1 cellular context compared by ENCODE assay signal in the genomic region with DNA sequence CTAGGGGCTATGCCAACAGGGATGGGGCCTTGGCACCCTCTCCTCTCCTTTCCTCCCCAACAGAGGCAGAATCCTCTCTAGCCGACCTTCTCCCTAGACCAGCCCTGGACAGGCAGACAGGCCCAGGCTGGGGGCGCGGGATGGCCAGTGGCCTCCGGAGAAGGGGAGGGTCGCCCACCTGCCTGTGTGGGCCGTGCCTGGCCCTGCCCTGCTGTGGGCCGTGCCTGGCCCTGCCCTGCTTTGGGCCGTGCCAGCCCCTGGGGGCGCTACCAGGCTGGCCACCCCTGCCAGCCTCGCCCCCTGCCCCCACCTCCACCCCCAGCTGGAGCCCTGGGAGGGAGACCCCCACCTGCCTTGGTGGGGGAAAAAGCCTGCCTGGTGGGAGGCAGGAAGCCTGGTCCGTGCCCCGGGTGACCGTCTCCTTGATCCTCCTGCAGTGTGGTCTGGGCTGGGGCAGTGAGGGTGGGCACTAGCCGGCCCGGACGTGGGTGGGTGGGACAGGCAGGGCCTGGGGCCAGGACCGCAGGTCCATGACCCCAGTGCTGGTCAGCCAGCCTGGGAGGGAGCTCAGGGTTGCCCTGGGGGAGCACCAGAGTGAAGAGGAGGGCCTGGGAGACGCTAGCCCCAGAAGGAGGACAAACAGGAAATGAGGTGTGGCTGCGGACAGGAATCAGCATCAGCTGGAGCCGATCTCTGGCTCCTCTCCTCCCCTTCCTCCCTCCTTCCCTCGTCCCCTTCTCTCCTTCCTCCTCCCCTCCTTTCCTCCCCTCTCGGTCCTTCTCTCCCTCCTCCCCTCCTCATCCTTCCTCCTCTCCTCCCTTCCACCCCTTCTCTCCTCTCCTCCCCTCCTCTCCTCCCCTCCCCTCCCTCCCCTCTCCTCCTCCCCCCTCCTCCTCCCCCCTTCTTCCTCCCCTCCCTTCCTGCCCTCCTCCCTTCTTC.
A peak's percentile ranks its signal among the peaks of the same experiment; 100 is the strongest.
TF ChIP-seq lines count a peak whose summit lies in the region.

No MANE protein-coding gene starts in this region.

TF ChIP-seq in HEK293, 187 proteins besides CTCF, POLR2A, EP300 and RAD21 (continued from another document):
- no peak for TF ChIP-seq YY1 (tag by site-specific recombination; IDR thresholded peaks at IDR 0.05)
- TF ChIP-seq, protein P1, sequence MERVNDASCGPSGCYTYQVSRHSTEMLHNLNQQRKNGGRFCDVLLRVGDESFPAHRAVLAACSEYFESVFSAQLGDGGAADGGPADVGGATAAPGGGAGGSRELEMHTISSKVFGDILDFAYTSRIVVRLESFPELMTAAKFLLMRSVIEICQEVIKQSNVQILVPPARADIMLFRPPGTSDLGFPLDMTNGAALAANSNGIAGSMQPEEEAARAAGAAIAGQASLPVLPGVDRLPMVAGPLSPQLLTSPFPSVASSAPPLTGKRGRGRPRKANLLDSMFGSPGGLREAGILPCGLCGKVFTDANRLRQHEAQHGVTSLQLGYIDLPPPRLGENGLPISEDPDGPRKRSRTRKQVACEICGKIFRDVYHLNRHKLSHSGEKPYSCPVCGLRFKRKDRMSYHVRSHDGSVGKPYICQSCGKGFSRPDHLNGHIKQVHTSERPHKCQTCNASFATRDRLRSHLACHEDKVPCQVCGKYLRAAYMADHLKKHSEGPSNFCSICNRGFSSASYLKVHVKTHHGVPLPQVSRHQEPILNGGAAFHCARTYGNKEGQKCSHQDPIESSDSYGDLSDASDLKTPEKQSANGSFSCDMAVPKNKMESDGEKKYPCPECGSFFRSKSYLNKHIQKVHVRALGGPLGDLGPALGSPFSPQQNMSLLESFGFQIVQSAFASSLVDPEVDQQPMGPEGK (tag by site-specific recombination; IDR thresholded peaks at IDR 0.05), result 0 out of 2 replicates have a peak, but pooled peaks have one; percentile 14
- TF ChIP-seq ZNF433 (tag by site-specific recombination; IDR thresholded peaks at IDR 0.05; ENCODE audit: low read depth), result no peak
- no peak for TF ChIP-seq ZNF830 (tag by site-specific recombination; IDR thresholded peaks at IDR 0.05; ENCODE audit: low read depth)
- TF ChIP-seq SP2 (tag by site-specific recombination; IDR thresholded peaks at IDR 0.05), result peak; percentile 27
- TF ChIP-seq ZNF670 (tag by site-specific recombination; IDR thresholded peaks at IDR 0.05; ENCODE audit: low read depth), result no peak
- TF ChIP-seq, protein P2, sequence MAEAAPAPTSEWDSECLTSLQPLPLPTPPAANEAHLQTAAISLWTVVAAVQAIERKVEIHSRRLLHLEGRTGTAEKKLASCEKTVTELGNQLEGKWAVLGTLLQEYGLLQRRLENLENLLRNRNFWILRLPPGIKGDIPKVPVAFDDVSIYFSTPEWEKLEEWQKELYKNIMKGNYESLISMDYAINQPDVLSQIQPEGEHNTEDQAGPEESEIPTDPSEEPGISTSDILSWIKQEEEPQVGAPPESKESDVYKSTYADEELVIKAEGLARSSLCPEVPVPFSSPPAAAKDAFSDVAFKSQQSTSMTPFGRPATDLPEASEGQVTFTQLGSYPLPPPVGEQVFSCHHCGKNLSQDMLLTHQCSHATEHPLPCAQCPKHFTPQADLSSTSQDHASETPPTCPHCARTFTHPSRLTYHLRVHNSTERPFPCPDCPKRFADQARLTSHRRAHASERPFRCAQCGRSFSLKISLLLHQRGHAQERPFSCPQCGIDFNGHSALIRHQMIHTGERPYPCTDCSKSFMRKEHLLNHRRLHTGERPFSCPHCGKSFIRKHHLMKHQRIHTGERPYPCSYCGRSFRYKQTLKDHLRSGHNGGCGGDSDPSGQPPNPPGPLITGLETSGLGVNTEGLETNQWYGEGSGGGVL (tag by site-specific recombination; IDR thresholded peaks at IDR 0.05), result peak; percentile 47; the same call in 1 of the 2 replicates
- TF ChIP-seq, protein P3, sequence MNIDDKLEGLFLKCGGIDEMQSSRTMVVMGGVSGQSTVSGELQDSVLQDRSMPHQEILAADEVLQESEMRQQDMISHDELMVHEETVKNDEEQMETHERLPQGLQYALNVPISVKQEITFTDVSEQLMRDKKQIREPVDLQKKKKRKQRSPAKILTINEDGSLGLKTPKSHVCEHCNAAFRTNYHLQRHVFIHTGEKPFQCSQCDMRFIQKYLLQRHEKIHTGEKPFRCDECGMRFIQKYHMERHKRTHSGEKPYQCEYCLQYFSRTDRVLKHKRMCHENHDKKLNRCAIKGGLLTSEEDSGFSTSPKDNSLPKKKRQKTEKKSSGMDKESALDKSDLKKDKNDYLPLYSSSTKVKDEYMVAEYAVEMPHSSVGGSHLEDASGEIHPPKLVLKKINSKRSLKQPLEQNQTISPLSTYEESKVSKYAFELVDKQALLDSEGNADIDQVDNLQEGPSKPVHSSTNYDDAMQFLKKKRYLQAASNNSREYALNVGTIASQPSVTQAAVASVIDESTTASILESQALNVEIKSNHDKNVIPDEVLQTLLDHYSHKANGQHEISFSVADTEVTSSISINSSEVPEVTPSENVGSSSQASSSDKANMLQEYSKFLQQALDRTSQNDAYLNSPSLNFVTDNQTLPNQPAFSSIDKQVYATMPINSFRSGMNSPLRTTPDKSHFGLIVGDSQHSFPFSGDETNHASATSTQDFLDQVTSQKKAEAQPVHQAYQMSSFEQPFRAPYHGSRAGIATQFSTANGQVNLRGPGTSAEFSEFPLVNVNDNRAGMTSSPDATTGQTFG (tag by site-specific recombination; IDR thresholded peaks at IDR 0.05; ENCODE audit: borderline replicate concordance), result no peak
- TF ChIP-seq ZNF660 (tag by site-specific recombination; IDR thresholded peaks at IDR 0.05), result no peak
- TF ChIP-seq ZNF239 (tag by site-specific recombination; IDR thresholded peaks at IDR 0.05), result no peak
- TF ChIP-seq ZNF132 (tag by site-specific recombination; IDR thresholded peaks at IDR 0.05; ENCODE audit: borderline replicate concordance), result no peak
- no peak for TF ChIP-seq ZXDB (tag by site-specific recombination; IDR thresholded peaks at IDR 0.05)
- TF ChIP-seq GLI2 (tag by site-specific recombination; IDR thresholded peaks at IDR 0.05; ENCODE audit: borderline replicate concordance, low read depth), result no peak
- TF ChIP-seq, protein P4, sequence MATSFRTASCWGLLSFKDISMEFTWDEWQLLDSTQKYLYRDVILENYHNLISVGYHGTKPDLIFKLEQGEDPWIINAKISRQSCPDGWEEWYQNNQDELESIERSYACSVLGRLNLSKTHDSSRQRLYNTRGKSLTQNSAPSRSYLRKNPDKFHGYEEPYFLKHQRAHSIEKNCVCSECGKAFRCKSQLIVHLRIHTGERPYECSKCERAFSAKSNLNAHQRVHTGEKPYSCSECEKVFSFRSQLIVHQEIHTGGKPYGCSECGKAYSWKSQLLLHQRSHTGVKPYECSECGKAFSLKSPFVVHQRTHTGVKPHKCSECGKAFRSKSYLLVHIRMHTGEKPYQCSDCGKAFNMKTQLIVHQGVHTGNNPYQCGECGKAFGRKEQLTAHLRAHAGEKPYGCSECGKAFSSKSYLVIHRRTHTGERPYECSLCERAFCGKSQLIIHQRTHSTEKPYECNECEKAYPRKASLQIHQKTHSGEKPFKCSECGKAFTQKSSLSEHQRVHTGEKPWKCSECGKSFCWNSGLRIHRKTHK (tag by site-specific recombination; IDR thresholded peaks at IDR 0.05), result no peak
- TF ChIP-seq, protein P5, sequence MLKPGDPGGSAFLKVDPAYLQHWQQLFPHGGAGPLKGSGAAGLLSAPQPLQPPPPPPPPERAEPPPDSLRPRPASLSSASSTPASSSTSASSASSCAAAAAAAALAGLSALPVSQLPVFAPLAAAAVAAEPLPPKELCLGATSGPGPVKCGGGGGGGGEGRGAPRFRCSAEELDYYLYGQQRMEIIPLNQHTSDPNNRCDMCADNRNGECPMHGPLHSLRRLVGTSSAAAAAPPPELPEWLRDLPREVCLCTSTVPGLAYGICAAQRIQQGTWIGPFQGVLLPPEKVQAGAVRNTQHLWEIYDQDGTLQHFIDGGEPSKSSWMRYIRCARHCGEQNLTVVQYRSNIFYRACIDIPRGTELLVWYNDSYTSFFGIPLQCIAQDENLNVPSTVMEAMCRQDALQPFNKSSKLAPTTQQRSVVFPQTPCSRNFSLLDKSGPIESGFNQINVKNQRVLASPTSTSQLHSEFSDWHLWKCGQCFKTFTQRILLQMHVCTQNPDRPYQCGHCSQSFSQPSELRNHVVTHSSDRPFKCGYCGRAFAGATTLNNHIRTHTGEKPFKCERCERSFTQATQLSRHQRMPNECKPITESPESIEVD (tag by site-specific recombination; IDR thresholded peaks at IDR 0.05), result no peak
- TF ChIP-seq, protein P6, sequence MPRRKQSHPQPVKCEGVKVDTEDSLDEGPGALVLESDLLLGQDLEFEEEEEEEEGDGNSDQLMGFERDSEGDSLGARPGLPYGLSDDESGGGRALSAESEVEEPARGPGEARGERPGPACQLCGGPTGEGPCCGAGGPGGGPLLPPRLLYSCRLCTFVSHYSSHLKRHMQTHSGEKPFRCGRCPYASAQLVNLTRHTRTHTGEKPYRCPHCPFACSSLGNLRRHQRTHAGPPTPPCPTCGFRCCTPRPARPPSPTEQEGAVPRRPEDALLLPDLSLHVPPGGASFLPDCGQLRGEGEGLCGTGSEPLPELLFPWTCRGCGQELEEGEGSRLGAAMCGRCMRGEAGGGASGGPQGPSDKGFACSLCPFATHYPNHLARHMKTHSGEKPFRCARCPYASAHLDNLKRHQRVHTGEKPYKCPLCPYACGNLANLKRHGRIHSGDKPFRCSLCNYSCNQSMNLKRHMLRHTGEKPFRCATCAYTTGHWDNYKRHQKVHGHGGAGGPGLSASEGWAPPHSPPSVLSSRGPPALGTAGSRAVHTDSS (tag by site-specific recombination; IDR thresholded peaks at IDR 0.05), result no peak
- no peak for TF ChIP-seq ZSCAN30 (tag by site-specific recombination; IDR thresholded peaks at IDR 0.05)
- TF ChIP-seq MZF1 (tag by site-specific recombination; IDR thresholded peaks at IDR 0.05; ENCODE audit: borderline replicate concordance), result no peak
- TF ChIP-seq SCRT1 (tag by site-specific recombination; IDR thresholded peaks at IDR 0.05; ENCODE audit: borderline replicate concordance), result no peak
- TF ChIP-seq, protein P7, sequence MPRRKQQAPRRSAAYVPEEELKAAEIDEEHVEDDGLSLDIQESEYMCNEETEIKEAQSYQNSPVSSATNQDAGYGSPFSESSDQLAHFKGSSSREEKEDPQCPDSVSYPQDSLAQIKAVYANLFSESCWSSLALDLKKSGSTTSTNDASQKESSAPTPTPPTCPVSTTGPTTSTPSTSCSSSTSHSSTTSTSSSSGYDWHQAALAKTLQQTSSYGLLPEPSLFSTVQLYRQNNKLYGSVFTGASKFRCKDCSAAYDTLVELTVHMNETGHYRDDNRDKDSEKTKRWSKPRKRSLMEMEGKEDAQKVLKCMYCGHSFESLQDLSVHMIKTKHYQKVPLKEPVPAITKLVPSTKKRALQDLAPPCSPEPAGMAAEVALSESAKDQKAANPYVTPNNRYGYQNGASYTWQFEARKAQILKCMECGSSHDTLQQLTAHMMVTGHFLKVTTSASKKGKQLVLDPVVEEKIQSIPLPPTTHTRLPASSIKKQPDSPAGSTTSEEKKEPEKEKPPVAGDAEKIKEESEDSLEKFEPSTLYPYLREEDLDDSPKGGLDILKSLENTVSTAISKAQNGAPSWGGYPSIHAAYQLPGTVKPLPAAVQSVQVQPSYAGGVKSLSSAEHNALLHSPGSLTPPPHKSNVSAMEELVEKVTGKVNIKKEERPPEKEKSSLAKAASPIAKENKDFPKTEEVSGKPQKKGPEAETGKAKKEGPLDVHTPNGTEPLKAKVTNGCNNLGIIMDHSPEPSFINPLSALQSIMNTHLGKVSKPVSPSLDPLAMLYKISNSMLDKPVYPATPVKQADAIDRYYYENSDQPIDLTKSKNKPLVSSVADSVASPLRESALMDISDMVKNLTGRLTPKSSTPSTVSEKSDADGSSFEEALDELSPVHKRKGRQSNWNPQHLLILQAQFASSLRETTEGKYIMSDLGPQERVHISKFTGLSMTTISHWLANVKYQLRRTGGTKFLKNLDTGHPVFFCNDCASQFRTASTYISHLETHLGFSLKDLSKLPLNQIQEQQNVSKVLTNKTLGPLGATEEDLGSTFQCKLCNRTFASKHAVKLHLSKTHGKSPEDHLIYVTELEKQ (tag by site-specific recombination; IDR thresholded peaks at IDR 0.05; ENCODE audit: borderline replicate concordance), result no peak
- TF ChIP-seq ZNF266 (tag by site-specific recombination; IDR thresholded peaks at IDR 0.05; ENCODE audit: low read depth), result no peak
TF ChIP-seq in HEK293: peak in this region for 13.
